Comparison of ENCODE assay signal across 1 cellular context in the genomic region with DNA sequence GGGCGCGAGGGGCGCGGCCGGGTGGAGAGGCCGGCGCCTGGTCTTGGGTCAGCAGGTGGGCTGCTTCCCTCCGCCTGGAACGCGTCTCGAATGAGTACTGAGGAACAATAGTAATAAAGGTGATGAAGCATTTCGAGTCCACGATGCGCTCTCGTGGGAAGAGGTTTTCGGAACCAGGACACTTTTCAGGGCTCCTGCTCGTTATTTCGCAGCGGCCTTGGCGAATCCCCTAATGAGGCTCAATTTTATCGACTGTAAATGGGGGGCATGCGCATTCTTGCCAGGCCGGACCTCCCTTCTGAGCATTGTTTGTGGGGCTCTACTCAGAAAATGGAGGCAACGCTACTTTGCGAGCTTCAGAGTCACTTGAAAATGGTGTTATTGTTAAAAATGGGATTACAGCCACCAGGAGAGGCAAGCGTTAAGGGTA.
TF ChIP-seq lines count a peak whose summit lies in the region.

No MANE protein-coding gene starts in this region.

TF ChIP-seq in K562, 482 proteins besides CTCF, POLR2A, EP300 and RAD21 (continued from another document and continues in another):
- TF ChIP-seq, protein P1, sequence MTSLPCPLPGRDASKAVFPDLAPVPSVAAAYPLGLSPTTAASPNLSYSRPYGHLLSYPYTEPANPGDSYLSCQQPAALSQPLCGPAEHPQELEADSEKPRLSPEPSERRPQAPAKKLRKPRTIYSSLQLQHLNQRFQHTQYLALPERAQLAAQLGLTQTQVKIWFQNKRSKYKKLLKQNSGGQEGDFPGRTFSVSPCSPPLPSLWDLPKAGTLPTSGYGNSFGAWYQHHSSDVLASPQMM (CRISPR knock-in tag; IDR thresholded peaks at IDR 0.05), result no peak
- TF ChIP-seq POLR2B (IDR thresholded peaks at IDR 0.05; ENCODE audit: low read depth, partially characterized antibody) (no peak), ZNF174 (CRISPR knock-in tag; IDR thresholded peaks at IDR 0.05) (no peak), RBM39 (optimal IDR thresholded peaks at IDR 0.05; ENCODE audit: low read depth, low read length) (no peak), PCBP2 (IDR thresholded peaks at IDR 0.05; ENCODE audit: low read depth, low read length, poor library complexity, severe bottlenecking) (no peak), ZBTB7A (IDR thresholded peaks at IDR 0.05; ENCODE audit: borderline replicate concordance, control insufficient read depth, low read depth, low read length) (peak; percentile 82), NEUROD1 (IDR thresholded peaks at IDR 0.05; ENCODE audit: borderline replicate concordance, low read depth, low read length, partially characterized antibody) (no peak), SAP30 (IDR thresholded peaks at IDR 0.05; ENCODE audit: borderline replicate concordance, insufficient read depth, low read depth, low read length, poor library complexity, severe bottlenecking) (peak; percentile 44), TEAD4 (IDR thresholded peaks at IDR 0.05; ENCODE audit: low read length) (peak; percentile 22; the same call in 1 of the 2 replicates), TEAD4 (CRISPR knock-in tag; IDR thresholded peaks at IDR 0.05; ENCODE audit: borderline replicate concordance) (no peak), ZNF584 (CRISPR knock-in tag; IDR thresholded peaks at IDR 0.05; ENCODE audit: low read depth) (no peak), ATF1 (CRISPR knock-in tag; IDR thresholded peaks at IDR 0.05) (no peak), ATF1 (tag; IDR thresholded peaks at IDR 0.05) (no peak), STAG1 (CRISPR knock-in tag; IDR thresholded peaks at IDR 0.05; ENCODE audit: borderline replicate concordance) (no peak), TEAD2 (tag; IDR thresholded peaks at IDR 0.05) (no peak), ZNF121 (CRISPR knock-in tag; conservative IDR thresholded peaks at IDR 0.05) (no peak), GATA2 (CRISPR knock-in tag; IDR thresholded peaks at IDR 0.05) (no peak), SREBF2 (CRISPR knock-in tag; IDR thresholded peaks at IDR 0.05) (0 out of 2 replicates have a peak, but pooled peaks have one; percentile 73), KLF10 (CRISPR knock-in tag; IDR thresholded peaks at IDR 0.05) (no peak), NELFE (IDR thresholded peaks at IDR 0.05; ENCODE audit: insufficient read depth, insufficient read length) (no peak), ELF4 (CRISPR knock-in tag; IDR thresholded peaks at IDR 0.05) (no peak), SRSF7 (optimal IDR thresholded peaks at IDR 0.05; ENCODE audit: low read depth, low read length) (no peak), FOXJ2 (tag; IDR thresholded peaks at IDR 0.05) (no peak), SAFB2 (IDR thresholded peaks at IDR 0.05; ENCODE audit: borderline replicate concordance, low read depth, low read length, severe bottlenecking) (no peak), NR4A1 (CRISPR knock-in tag; IDR thresholded peaks at IDR 0.05) (no peak), NR4A1 (tag; IDR thresholded peaks at IDR 0.05) (0 out of 2 replicates have a peak, but pooled peaks have one; percentile 48), CREB1 (IDR thresholded peaks at IDR 0.05) (no peak), CREB1 (CRISPR knock-in tag; IDR thresholded peaks at IDR 0.05) (no peak), SMARCA5 (IDR thresholded peaks at IDR 0.05) (no peak), ESRRB (CRISPR knock-in tag; IDR thresholded peaks at IDR 0.05; ENCODE audit: borderline replicate concordance) (no peak), ZFP36 (IDR thresholded peaks at IDR 0.05; ENCODE audit: low read depth, low read length, partially characterized antibody) (no peak), ZFPM2 (CRISPR knock-in tag; IDR thresholded peaks at IDR 0.05) (0 out of 2 replicates have a peak, but pooled peaks have one; percentile 67)
- TF ChIP-seq, protein P2, sequence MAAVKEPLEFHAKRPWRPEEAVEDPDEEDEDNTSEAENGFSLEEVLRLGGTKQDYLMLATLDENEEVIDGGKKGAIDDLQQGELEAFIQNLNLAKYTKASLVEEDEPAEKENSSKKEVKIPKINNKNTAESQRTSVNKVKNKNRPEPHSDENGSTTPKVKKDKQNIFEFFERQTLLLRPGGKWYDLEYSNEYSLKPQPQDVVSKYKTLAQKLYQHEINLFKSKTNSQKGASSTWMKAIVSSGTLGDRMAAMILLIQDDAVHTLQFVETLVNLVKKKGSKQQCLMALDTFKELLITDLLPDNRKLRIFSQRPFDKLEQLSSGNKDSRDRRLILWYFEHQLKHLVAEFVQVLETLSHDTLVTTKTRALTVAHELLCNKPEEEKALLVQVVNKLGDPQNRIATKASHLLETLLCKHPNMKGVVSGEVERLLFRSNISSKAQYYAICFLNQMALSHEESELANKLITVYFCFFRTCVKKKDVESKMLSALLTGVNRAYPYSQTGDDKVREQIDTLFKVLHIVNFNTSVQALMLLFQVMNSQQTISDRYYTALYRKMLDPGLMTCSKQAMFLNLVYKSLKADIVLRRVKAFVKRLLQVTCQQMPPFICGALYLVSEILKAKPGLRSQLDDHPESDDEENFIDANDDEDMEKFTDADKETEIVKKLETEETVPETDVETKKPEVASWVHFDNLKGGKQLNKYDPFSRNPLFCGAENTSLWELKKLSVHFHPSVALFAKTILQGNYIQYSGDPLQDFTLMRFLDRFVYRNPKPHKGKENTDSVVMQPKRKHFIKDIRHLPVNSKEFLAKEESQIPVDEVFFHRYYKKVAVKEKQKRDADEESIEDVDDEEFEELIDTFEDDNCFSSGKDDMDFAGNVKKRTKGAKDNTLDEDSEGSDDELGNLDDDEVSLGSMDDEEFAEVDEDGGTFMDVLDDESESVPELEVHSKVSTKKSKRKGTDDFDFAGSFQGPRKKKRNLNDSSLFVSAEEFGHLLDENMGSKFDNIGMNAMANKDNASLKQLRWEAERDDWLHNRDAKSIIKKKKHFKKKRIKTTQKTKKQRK (IDR thresholded peaks at IDR 0.05; ENCODE audit: borderline replicate concordance, low read depth, low read length), result no peak
- TF ChIP-seq, protein P3, sequence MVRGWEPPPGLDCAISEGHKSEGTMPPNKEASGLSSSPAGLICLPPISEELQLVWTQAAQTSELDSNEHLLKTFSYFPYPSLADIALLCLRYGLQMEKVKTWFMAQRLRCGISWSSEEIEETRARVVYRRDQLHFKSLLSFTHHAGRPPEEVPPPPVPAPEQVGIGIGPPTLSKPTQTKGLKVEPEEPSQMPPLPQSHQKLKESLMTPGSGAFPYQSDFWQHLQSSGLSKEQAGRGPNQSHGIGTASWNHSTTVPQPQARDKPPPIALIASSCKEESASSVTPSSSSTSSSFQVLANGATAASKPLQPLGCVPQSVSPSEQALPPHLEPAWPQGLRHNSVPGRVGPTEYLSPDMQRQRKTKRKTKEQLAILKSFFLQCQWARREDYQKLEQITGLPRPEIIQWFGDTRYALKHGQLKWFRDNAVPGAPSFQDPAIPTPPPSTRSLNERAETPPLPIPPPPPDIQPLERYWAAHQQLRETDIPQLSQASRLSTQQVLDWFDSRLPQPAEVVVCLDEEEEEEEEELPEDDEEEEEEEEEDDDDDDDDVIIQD (CRISPR knock-in tag; IDR thresholded peaks at IDR 0.05), result no peak
- TF ChIP-seq, protein P4, sequence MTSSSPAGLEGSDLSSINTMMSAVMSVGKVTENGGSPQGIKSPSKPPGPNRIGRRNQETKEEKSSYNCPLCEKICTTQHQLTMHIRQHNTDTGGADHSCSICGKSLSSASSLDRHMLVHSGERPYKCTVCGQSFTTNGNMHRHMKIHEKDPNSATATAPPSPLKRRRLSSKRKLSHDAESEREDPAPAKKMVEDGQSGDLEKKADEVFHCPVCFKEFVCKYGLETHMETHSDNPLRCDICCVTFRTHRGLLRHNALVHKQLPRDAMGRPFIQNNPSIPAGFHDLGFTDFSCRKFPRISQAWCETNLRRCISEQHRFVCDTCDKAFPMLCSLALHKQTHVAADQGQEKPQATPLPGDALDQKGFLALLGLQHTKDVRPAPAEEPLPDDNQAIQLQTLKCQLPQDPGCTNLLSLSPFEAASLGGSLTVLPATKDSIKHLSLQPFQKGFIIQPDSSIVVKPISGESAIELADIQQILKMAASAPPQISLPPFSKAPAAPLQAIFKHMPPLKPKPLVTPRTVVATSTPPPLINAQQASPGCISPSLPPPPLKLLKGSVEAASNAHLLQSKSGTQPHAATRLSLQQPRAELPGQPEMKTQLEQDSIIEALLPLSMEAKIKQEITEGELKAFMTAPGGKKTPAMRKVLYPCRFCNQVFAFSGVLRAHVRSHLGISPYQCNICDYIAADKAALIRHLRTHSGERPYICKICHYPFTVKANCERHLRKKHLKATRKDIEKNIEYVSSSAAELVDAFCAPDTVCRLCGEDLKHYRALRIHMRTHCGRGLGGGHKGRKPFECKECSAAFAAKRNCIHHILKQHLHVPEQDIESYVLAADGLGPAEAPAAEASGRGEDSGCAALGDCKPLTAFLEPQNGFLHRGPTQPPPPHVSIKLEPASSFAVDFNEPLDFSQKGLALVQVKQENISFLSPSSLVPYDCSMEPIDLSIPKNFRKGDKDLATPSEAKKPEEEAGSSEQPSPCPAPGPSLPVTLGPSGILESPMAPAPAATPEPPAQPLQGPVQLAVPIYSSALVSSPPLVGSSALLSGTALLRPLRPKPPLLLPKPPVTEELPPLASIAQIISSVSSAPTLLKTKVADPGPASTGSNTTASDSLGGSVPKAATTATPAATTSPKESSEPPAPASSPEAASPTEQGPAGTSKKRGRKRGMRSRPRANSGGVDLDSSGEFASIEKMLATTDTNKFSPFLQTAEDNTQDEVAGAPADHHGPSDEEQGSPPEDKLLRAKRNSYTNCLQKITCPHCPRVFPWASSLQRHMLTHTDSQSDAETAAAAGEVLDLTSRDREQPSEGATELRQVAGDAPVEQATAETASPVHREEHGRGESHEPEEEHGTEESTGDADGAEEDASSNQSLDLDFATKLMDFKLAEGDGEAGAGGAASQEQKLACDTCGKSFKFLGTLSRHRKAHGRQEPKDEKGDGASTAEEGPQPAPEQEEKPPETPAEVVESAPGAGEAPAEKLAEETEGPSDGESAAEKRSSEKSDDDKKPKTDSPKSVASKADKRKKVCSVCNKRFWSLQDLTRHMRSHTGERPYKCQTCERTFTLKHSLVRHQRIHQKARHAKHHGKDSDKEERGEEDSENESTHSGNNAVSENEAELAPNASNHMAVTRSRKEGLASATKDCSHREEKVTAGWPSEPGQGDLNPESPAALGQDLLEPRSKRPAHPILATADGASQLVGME (CRISPR knock-in tag; IDR thresholded peaks at IDR 0.05), result no peak
- TF ChIP-seq, protein P5, sequence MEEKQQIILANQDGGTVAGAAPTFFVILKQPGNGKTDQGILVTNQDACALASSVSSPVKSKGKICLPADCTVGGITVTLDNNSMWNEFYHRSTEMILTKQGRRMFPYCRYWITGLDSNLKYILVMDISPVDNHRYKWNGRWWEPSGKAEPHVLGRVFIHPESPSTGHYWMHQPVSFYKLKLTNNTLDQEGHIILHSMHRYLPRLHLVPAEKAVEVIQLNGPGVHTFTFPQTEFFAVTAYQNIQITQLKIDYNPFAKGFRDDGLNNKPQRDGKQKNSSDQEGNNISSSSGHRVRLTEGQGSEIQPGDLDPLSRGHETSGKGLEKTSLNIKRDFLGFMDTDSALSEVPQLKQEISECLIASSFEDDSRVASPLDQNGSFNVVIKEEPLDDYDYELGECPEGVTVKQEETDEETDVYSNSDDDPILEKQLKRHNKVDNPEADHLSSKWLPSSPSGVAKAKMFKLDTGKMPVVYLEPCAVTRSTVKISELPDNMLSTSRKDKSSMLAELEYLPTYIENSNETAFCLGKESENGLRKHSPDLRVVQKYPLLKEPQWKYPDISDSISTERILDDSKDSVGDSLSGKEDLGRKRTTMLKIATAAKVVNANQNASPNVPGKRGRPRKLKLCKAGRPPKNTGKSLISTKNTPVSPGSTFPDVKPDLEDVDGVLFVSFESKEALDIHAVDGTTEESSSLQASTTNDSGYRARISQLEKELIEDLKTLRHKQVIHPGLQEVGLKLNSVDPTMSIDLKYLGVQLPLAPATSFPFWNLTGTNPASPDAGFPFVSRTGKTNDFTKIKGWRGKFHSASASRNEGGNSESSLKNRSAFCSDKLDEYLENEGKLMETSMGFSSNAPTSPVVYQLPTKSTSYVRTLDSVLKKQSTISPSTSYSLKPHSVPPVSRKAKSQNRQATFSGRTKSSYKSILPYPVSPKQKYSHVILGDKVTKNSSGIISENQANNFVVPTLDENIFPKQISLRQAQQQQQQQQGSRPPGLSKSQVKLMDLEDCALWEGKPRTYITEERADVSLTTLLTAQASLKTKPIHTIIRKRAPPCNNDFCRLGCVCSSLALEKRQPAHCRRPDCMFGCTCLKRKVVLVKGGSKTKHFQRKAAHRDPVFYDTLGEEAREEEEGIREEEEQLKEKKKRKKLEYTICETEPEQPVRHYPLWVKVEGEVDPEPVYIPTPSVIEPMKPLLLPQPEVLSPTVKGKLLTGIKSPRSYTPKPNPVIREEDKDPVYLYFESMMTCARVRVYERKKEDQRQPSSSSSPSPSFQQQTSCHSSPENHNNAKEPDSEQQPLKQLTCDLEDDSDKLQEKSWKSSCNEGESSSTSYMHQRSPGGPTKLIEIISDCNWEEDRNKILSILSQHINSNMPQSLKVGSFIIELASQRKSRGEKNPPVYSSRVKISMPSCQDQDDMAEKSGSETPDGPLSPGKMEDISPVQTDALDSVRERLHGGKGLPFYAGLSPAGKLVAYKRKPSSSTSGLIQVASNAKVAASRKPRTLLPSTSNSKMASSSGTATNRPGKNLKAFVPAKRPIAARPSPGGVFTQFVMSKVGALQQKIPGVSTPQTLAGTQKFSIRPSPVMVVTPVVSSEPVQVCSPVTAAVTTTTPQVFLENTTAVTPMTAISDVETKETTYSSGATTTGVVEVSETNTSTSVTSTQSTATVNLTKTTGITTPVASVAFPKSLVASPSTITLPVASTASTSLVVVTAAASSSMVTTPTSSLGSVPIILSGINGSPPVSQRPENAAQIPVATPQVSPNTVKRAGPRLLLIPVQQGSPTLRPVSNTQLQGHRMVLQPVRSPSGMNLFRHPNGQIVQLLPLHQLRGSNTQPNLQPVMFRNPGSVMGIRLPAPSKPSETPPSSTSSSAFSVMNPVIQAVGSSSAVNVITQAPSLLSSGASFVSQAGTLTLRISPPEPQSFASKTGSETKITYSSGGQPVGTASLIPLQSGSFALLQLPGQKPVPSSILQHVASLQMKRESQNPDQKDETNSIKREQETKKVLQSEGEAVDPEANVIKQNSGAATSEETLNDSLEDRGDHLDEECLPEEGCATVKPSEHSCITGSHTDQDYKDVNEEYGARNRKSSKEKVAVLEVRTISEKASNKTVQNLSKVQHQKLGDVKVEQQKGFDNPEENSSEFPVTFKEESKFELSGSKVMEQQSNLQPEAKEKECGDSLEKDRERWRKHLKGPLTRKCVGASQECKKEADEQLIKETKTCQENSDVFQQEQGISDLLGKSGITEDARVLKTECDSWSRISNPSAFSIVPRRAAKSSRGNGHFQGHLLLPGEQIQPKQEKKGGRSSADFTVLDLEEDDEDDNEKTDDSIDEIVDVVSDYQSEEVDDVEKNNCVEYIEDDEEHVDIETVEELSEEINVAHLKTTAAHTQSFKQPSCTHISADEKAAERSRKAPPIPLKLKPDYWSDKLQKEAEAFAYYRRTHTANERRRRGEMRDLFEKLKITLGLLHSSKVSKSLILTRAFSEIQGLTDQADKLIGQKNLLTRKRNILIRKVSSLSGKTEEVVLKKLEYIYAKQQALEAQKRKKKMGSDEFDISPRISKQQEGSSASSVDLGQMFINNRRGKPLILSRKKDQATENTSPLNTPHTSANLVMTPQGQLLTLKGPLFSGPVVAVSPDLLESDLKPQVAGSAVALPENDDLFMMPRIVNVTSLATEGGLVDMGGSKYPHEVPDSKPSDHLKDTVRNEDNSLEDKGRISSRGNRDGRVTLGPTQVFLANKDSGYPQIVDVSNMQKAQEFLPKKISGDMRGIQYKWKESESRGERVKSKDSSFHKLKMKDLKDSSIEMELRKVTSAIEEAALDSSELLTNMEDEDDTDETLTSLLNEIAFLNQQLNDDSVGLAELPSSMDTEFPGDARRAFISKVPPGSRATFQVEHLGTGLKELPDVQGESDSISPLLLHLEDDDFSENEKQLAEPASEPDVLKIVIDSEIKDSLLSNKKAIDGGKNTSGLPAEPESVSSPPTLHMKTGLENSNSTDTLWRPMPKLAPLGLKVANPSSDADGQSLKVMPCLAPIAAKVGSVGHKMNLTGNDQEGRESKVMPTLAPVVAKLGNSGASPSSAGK (IDR thresholded peaks at IDR 0.05), result no peak
